ENCODE assay signal across 11 cellular contexts in the genomic region with DNA sequence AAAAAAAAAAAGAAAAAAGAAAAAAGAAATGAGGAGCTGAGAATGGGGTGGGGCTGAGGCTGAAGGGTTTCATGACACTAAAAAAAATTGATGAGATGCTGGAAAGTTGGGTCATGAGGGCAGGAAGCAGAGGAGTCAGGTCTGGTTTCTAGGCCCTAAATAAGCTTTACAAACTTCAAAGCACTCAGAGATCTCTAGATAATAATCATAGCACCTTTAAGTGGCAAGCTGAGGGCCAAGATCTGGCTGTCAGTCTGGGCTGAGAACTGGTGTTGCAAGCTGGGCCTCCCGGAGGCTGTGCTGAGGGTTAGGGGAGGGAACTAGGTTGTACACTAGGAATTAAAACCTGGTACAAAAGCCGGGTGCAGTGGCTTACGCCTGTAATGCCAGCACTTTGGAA. TPM values are rescaled to one million over a fixed set of nuclear protein-coding genes. Genes with fewer than 3 reads are reported as not detected.
DNase-seq lines count a peak whose midpoint lies in the region; ATAC-seq and TF ChIP-seq lines count a peak whose summit lies in the region.
"Had no signal": no experiment of that assay in that cellular context is flagged by ENCODE, and none has a peak within 500 bp of the region (broad histone marks: within the 10 kb centered on the region; RNA-seq: fewer than 3 reads in every experiment).

No MANE protein-coding gene starts in this region.

- POLR2A ChIA-PET in naive thymus-derived CD8-positive, alpha-beta T cell (lab: Charles Lee) = interaction anchor here (0.7 to 2.8 kb wide), 9 partner anchors 17 to 169 kb away, joined by 3 to 24 read pairs (median 4); partner anchors contain the start of genes FBRS, SEPTIN1, ZNF688 and ZNF747

- H3K36me3 Mint-ChIP-seq in activated T-helper 2 cell treated with anti-CD3 and anti-CD28 coated beads, Interferon-gamma antibody, Interleukin-2, Interleukin-4, amounts not matched to agents 10 μg/mL and 5 μg/mL and 100 μg/mL, durations not matched to agents 14 hours and 24 hours and 36 hours (ENCODE audit: low read depth) = peaks cover 36% of the 10 kb centered on the region
- peaks cover 0 to 27% (median 0%) of the 10 kb centered on the region in 3 donors for H3K36me3 Mint-ChIP-seq in naive thymus-derived CD8-positive, alpha-beta T cell

- no peaks in the 10 kb centered on the region for H3K27me3 ChIP-seq in left ventricle myocardium inferior (ENCODE audit: low read depth)
- H3K27me3 ChIP-seq in upper lobe of right lung = no peaks in the 10 kb centered on the region
- H3K27me3 ChIP-seq in esophagus squamous epithelium = no peaks in the 10 kb centered on the region

- no peak overlapping the region for H3K4me3 ChIP-seq in left ventricle myocardium inferior
- no peak overlapping the region for H3K4me3 ChIP-seq in upper lobe of right lung
- H3K4me3 ChIP-seq in esophagus squamous epithelium = no peak overlapping the region

- TF ChIP-seq CTCF in left ventricle myocardium inferior (IDR thresholded peaks at IDR 0.05; ENCODE audit: borderline replicate concordance) (no peak), upper lobe of right lung (IDR thresholded peaks at IDR 0.05) (no peak), esophagus squamous epithelium (IDR thresholded peaks at IDR 0.05) (no peak)

- H3K27ac ChIP-seq in left ventricle myocardium inferior (replicated peaks) (peak overlapping the region; percentile 79), upper lobe of right lung (peak overlapping the region; percentile 61), esophagus squamous epithelium (peak overlapping the region in 1 of 4 donors; percentile 30)

- H3K4me1 ChIP-seq in left ventricle myocardium inferior = peaks cover 85% of the 10 kb centered on the region
- H3K4me1 ChIP-seq in upper lobe of right lung = peaks cover 2% of the 10 kb centered on the region
- H3K4me1 ChIP-seq in esophagus squamous epithelium = peaks cover 3 to 31% (median 8%) of the 10 kb centered on the region in 3 donors

- peak overlapping the region; percentile 95 for H3K27ac Mint-ChIP-seq in activated T-helper 2 cell treated with anti-CD3 and anti-CD28 coated beads, Interferon-gamma antibody, Interleukin-2, Interleukin-4, amounts not matched to agents 10 μg/mL and 5 μg/mL and 100 μg/mL, durations not matched to agents 14 hours and 24 hours and 36 hours
- peak overlapping the region; percentile 57 to 96 (median 93) for H3K27ac Mint-ChIP-seq in naive thymus-derived CD8-positive, alpha-beta T cell

- WGBS in esophagus squamous epithelium, 2 donors = 69 to 77% methylated on average over 3 of the region's 3 CpGs

- H3K27me3 Mint-ChIP-seq in activated T-helper 2 cell treated with anti-CD3 and anti-CD28 coated beads, Interferon-gamma antibody, Interleukin-2, Interleukin-4, amounts not matched to agents 10 μg/mL and 5 μg/mL and 100 μg/mL, durations not matched to agents 14 hours and 24 hours and 36 hours (ENCODE audit: low read depth) = no peaks in the 10 kb centered on the region
- no peaks in the 10 kb centered on the region for H3K27me3 Mint-ChIP-seq in naive thymus-derived CD8-positive, alpha-beta T cell

- no peak for DNase-seq in left ventricle myocardium inferior
- no peak for DNase-seq in left ventricle myocardium superior
- peak; percentile 77 for DNase-seq in activated T-helper 2 cell treated with anti-CD3 and anti-CD28 coated beads, Interferon-gamma antibody, Interleukin-2, Interleukin-4, amounts not matched to agents 10 μg/mL and 5 μg/mL and 100 μg/mL, durations not matched to agents 14 hours and 24 hours and 36 hours (ENCODE audit: low spot score)
- DNase-seq in naive thymus-derived CD8-positive, alpha-beta T cell = peak in 9 of 10 donors; percentile 32 to 70 (median 54)
- DNase-seq in upper lobe of right lung = peak; percentile 82
- no peak for DNase-seq in NCI-H1436 (lab: John Stamatoyannopoulos, UW)
- DNase-seq in HUDEP-2 (lab: John Stamatoyannopoulos, UW; ENCODE audit: unreplicated experiment in 76 of 76) = no peak
- DNase-seq in esophagus squamous epithelium (lab: John Stamatoyannopoulos, UW) = no peak
- DNase-seq: GF-D8, glutamatergic neuron, Kasumi-1 had no signal

- peaks cover 30% of the 10 kb centered on the region for H3K36me3 ChIP-seq in left ventricle myocardium inferior
- peaks cover 26% of the 10 kb centered on the region for H3K36me3 ChIP-seq in upper lobe of right lung
- peaks cover 9 to 39% (median 15%) of the 10 kb centered on the region in 3 donors for H3K36me3 ChIP-seq in esophagus squamous epithelium

- ATAC-seq in left ventricle myocardium superior (no peak), upper lobe of right lung (peak; percentile 84)
- peak; percentile 86 to 90 for ATAC-seq in naive thymus-derived CD8-positive, alpha-beta T cell

- H3K9me3 ChIP-seq in left ventricle myocardium inferior (replicated peaks) (no peaks in the 10 kb centered on the region), upper lobe of right lung (no peaks in the 10 kb centered on the region), esophagus squamous epithelium (no peaks in the 10 kb centered on the region)

- intact Hi-C loops in left ventricle myocardium inferior (cut with micrococcal nuclease) = no loop called here
- intact Hi-C loops in left ventricle myocardium superior (cut with micrococcal nuclease) = no loop called here
- intact Hi-C loops in activated T-helper 2 cell treated with anti-CD3 and anti-CD28 coated beads, Interferon-gamma antibody, Interleukin-2, Interleukin-4, amounts not matched to agents 10 μg/mL and 5 μg/mL and 100 μg/mL, durations not matched to agents 14 hours and 24 hours and 36 hours (cut with micrococcal nuclease) = loop anchor here (1.0 kb wide), 1 partner anchor 17 kb away; no protein-coding TSS in a partner anchor
- intact Hi-C loops in upper lobe of right lung (cut with DNase I) = no loop called here
- intact Hi-C loops in esophagus squamous epithelium (cut with DNase I) = no loop called here

- no peaks in the 10 kb centered on the region for H3K9me3 Mint-ChIP-seq in activated T-helper 2 cell treated with anti-CD3 and anti-CD28 coated beads, Interferon-gamma antibody, Interleukin-2, Interleukin-4, amounts not matched to agents 10 μg/mL and 5 μg/mL and 100 μg/mL, durations not matched to agents 14 hours and 24 hours and 36 hours
- H3K9me3 Mint-ChIP-seq in naive thymus-derived CD8-positive, alpha-beta T cell = no peaks in the 10 kb centered on the region

- no peak for TF ChIP-seq POLR2A in esophagus squamous epithelium (IDR thresholded peaks at IDR 0.05)

- H3K4me1 Mint-ChIP-seq in activated T-helper 2 cell treated with anti-CD3 and anti-CD28 coated beads, Interferon-gamma antibody, Interleukin-2, Interleukin-4, amounts not matched to agents 10 μg/mL and 5 μg/mL and 100 μg/mL, durations not matched to agents 14 hours and 24 hours and 36 hours (ENCODE audit: low read depth) = peaks cover 48% of the 10 kb centered on the region
- peaks cover 18 to 55% (median 51%) of the 10 kb centered on the region in 4 donors for H3K4me1 Mint-ChIP-seq in naive thymus-derived CD8-positive, alpha-beta T cell

- peak overlapping the region; percentile 58 for H3K4me3 Mint-ChIP-seq in activated T-helper 2 cell treated with anti-CD3 and anti-CD28 coated beads, Interferon-gamma antibody, Interleukin-2, Interleukin-4, amounts not matched to agents 10 μg/mL and 5 μg/mL and 100 μg/mL, durations not matched to agents 14 hours and 24 hours and 36 hours (ENCODE audit: low read depth)
- H3K4me3 Mint-ChIP-seq in naive thymus-derived CD8-positive, alpha-beta T cell = peak overlapping the region; percentile 46 to 85 (median 74)

RNA-seq across cellular contexts. Expression of gene ZNF764, which starts 6.4 kb away (rescaled TPM):
- total RNA-seq in left ventricle myocardium inferior (8.9 TPM), left ventricle myocardium superior (9.1 TPM), upper lobe of right lung (10.6 TPM), esophagus squamous epithelium (1 to 10 TPM; 4.7 to 8.3 (median 7.2) TPM)
- total RNA-seq in activated T-helper 2 cell treated with anti-CD3 and anti-CD28 coated beads, Interferon-gamma antibody, Interleukin-2, Interleukin-4, amounts not matched to agents 10 μg/mL and 5 μg/mL and 100 μg/mL, durations not matched to agents 14 hours and 24 hours and 36 hours = 14.5 and 14.6 TPM in 2 replicates
- total RNA-seq in naive thymus-derived CD8-positive, alpha-beta T cell = 10 to 100 TPM; 18.8 to 19.3 TPM
- 1 to 10 TPM; 3.6 to 6.5 (median 4.0) TPM for polyA plus RNA-seq in naive thymus-derived CD8-positive, alpha-beta T cell

RNA-seq across cellular contexts. Expression of gene ZNF747, which starts 17.1 kb away (rescaled TPM):
- total RNA-seq in left ventricle myocardium inferior (8.9 TPM), left ventricle myocardium superior (9.0 TPM), upper lobe of right lung (11.5 TPM), esophagus squamous epithelium (10 to 100 TPM in 1 of 4 donors, 1 to 10 TPM in 3; 7.2 to 12.4 (median 8.3) TPM)
- 11.8 and 11.9 TPM in 2 replicates for total RNA-seq in activated T-helper 2 cell treated with anti-CD3 and anti-CD28 coated beads, Interferon-gamma antibody, Interleukin-2, Interleukin-4, amounts not matched to agents 10 μg/mL and 5 μg/mL and 100 μg/mL, durations not matched to agents 14 hours and 24 hours and 36 hours
- total RNA-seq in naive thymus-derived CD8-positive, alpha-beta T cell = 10 to 100 TPM; 21.8 to 21.9 TPM
- 10 to 100 TPM in 2 of 3 donors, 1 to 10 TPM in 1; 9.5 to 12.0 (median 11.4) TPM for polyA plus RNA-seq in naive thymus-derived CD8-positive, alpha-beta T cell

RNA-seq across cellular contexts. Expression of gene ZNF688, which starts 19.7 kb away (rescaled TPM):
- total RNA-seq in left ventricle myocardium inferior (10.8 TPM), left ventricle myocardium superior (10.0 TPM), upper lobe of right lung (13.1 TPM), esophagus squamous epithelium (10 to 100 TPM in 2 of 4 donors, 1 to 10 TPM in 2; 5.4 to 15.3 (median 10.2) TPM)
- total RNA-seq in activated T-helper 2 cell treated with anti-CD3 and anti-CD28 coated beads, Interferon-gamma antibody, Interleukin-2, Interleukin-4, amounts not matched to agents 10 μg/mL and 5 μg/mL and 100 μg/mL, durations not matched to agents 14 hours and 24 hours and 36 hours = 8.7 and 9.2 TPM in 2 replicates
- 10 to 100 TPM; 19.9 to 21.2 TPM for total RNA-seq in naive thymus-derived CD8-positive, alpha-beta T cell
- polyA plus RNA-seq in naive thymus-derived CD8-positive, alpha-beta T cell = 10 to 100 TPM; 21.2 to 22.0 (median 21.7) TPM

RNA-seq across cellular contexts. Expression of gene ZNF768, which starts 25.4 kb away (rescaled TPM):
- total RNA-seq in left ventricle myocardium inferior (61.1 TPM), left ventricle myocardium superior (75.4 TPM), upper lobe of right lung (25.8 TPM), esophagus squamous epithelium (10 to 100 TPM; 13.6 to 24.5 (median 20.6) TPM)
- total RNA-seq in activated T-helper 2 cell treated with anti-CD3 and anti-CD28 coated beads, Interferon-gamma antibody, Interleukin-2, Interleukin-4, amounts not matched to agents 10 μg/mL and 5 μg/mL and 100 μg/mL, durations not matched to agents 14 hours and 24 hours and 36 hours = 16.9 and 17.1 TPM in 2 replicates
- total RNA-seq in naive thymus-derived CD8-positive, alpha-beta T cell = 1 to 10 TPM; 8.3 to 8.5 TPM
- 1 to 10 TPM; 1.1 to 2.1 (median 1.5) TPM for polyA plus RNA-seq in naive thymus-derived CD8-positive, alpha-beta T cell

RNA-seq across cellular contexts. Expression of gene ZNF785, which starts 33.7 kb away (rescaled TPM):
- total RNA-seq in left ventricle myocardium inferior = 7.1 TPM
- 7.3 TPM for total RNA-seq in left ventricle myocardium superior
- 18.9 and 22.2 TPM in 2 replicates for total RNA-seq in activated T-helper 2 cell treated with anti-CD3 and anti-CD28 coated beads, Interferon-gamma antibody, Interleukin-2, Interleukin-4, amounts not matched to agents 10 μg/mL and 5 μg/mL and 100 μg/mL, durations not matched to agents 14 hours and 24 hours and 36 hours
- total RNA-seq in naive thymus-derived CD8-positive, alpha-beta T cell = 10 to 100 TPM; 22.8 to 23.3 TPM
- polyA plus RNA-seq in naive thymus-derived CD8-positive, alpha-beta T cell = 1 to 10 TPM; 1.6 to 3.5 (median 3.4) TPM
- 16.3 TPM for total RNA-seq in upper lobe of right lung
- 10 to 100 TPM in 1 of 4 donors, 1 to 10 TPM in 3; 2.7 to 10.9 (median 5.6) TPM for total RNA-seq in esophagus squamous epithelium

Comparison
In these comparisons a context has a peak if more than half of its experiments do, and no peak if none do; other contexts are left out.
1. DNase-seq: peak in activated T-helper 2 cell treated with anti-CD3 and anti-CD28 coated beads, Interferon-gamma antibody, Interleukin-2, Interleukin-4, amounts not matched to agents 10 μg/mL and 5 μg/mL and 100 μg/mL, durations not matched to agents 14 hours and 24 hours and 36 hours (single experiment), naive thymus-derived CD8-positive, alpha-beta T cell (9 of 10) and upper lobe of right lung (single experiment); none in left ventricle myocardium inferior (single experiment), left ventricle myocardium superior (single experiment), NCI-H1436 (single experiment), HUDEP-2 (0 of 76) and esophagus squamous epithelium (single experiment).